Comparison of ENCODE assay signal across 26 cellular contexts in genomic region chr5:130045334-130045733, GRCh38.
DNase-seq lines count a peak whose midpoint lies in the region; FAIRE-seq and TF ChIP-seq lines count a peak whose summit lies in the region.
"Had no signal": no experiment of that assay in that cellular context is flagged by ENCODE, and none has a peak within 500 bp of the region (broad histone marks: within the 10 kb centered on the region; RNA-seq: fewer than 3 reads in every experiment).

No MANE protein-coding gene starts in this region.

- peak overlapping the region in 1 of 2 experiments; percentile 61 for H3K4ac ChIP-seq in mesenchymal stem cell (ENCODE audit: low read depth in 1 of 2, low read length in 2 of 2)

- no peak overlapping the region for H3K4me3 Mint-ChIP-seq in Caco-2 (ENCODE audit: unreplicated experiment)
- H3K4me3 Mint-ChIP-seq: endodermal cell; HFFc6; T-helper 1 cell treated with Interleukin-12 subunit alpha and Interleukin-12 subunit beta and Interleukin-4 antibody, amounts not matched to agents 30 μg/mL and 1 μg/mL, for 36 hours had no signal

- H2BK5ac ChIP-seq in mesenchymal stem cell (ENCODE audit: low read depth, low read length, poor library complexity, severe bottlenecking) = no peak overlapping the region

- 56% methylated on average over 3 of the region's 3 CpGs for whole genome bisulfite sequencing in mesenchymal stem cell

- intact Hi-C loops in Caco-2 (cut with micrococcal nuclease; ENCODE audit: unreplicated experiment) = no loop called here

- DNase-seq in ELR (ENCODE audit: low read depth) = peak; percentile 16
- DNase-seq in HT1080 (ENCODE audit: low read depth) = peak; percentile 83
- DNase-seq in bronchial epithelial cell (ENCODE audit: low read depth) = peak; percentile 75
- DNase-seq in mesenchymal stem cell = peak; percentile 76
- no peak for DNase-seq in activated CD8-positive, alpha-beta memory T cell treated with anti-CD3 and anti-CD28 coated beads for 24 hours
- DNase-seq in NCI-H1417 treated with DMSO at 0.1 percent for 48 hours (lab: John Stamatoyannopoulos, UW) = no peak
- DNase-seq in NCI-H526 treated with DMSO at 0.1 percent for 48 hours (lab: John Stamatoyannopoulos, UW) = no peak
- no peak for DNase-seq in Caco-2
- DNase-seq: activated CD4-positive, alpha-beta T cell treated with anti-CD3 and anti-CD28 coated beads for 4 hours; activated naive CD4-positive, alpha-beta T cell; activated T-cell treated with anti-CD3 and anti-CD28 coated beads, Interleukin-2, amount 50 U/mL, for 48 hours; amygdala; DMS79 treated with DMSO at 0.1 percent for 48 hours; endodermal cell; heart right ventricle; HFFc6; mesendoderm; NCI-H510A treated with DMSO at 0.1 percent for 48 hours; NK-92 treated with Interleukin-12 subunit alpha and Interleukin-12 subunit beta, amount 100 ng/mL, for 24 hours; substantia nigra had no signal

- H3K9me3 ChIP-seq in mesenchymal stem cell (ENCODE audit: control insufficient read depth, low read length) (no peaks in the 10 kb centered on the region), Caco-2 (no peaks in the 10 kb centered on the region)
- H3K9me3 ChIP-seq: BLaER1, heart right ventricle, neutrophil had no signal

- H2BK120ac ChIP-seq in mesenchymal stem cell (ENCODE audit: low read depth, low read length) = no peak overlapping the region

- H3K9ac ChIP-seq in mesenchymal stem cell (ENCODE audit: low read length) = no peak overlapping the region
- H3K9ac ChIP-seq: BLaER1, KMS-11 had no signal

- FAIRE-seq in bronchial epithelial cell (lab: Jason Lieb, UNC) = peak; percentile 13
- FAIRE-seq: GM19239 had no signal

- H3K4me2 ChIP-seq in mesenchymal stem cell (ENCODE audit: low read length, poor library complexity, severe bottlenecking) = no peak overlapping the region
- H3K4me2 ChIP-seq: BLaER1, KMS-11 had no signal

- H3K4me3 ChIP-seq in bronchial epithelial cell (ENCODE audit: low read depth, low read length) (no peak overlapping the region), mesenchymal stem cell (ENCODE audit: insufficient read depth in 1 of 2, low read depth in 1 of 2, low read length in 2 of 2) (no peak overlapping the region), Caco-2 (ENCODE audit: low read depth, low read length) (no peak overlapping the region)
- H3K4me3 ChIP-seq: BLaER1, cardiac muscle cell, heart right ventricle had no signal

- peak overlapping the region in 1 of 2 experiments; percentile 24 for H3K18ac ChIP-seq in mesenchymal stem cell (ENCODE audit: low read depth in 1 of 2, low read length in 2 of 2)

- POLR2A ChIA-PET in Caco-2 (lab: Charles Lee) = no interaction called here

- H3K36me3 ChIP-seq in bronchial epithelial cell (ENCODE audit: control insufficient read depth, insufficient read depth, low read length) (no peaks in the 10 kb centered on the region), mesenchymal stem cell (ENCODE audit: control insufficient read depth in 1 of 2, insufficient read depth in 2 of 2, low read depth in 1 of 2, low read length in 2 of 2) (no peaks in the 10 kb centered on the region), Caco-2 (ENCODE audit: control insufficient read depth, insufficient read depth, low read length) (no peaks in the 10 kb centered on the region)
- H3K36me3 ChIP-seq: BLaER1, cardiac muscle cell, heart right ventricle, neutrophil had no signal

- H3K4me1 Mint-ChIP-seq in Caco-2 (ENCODE audit: low read depth, unreplicated experiment) = no peaks in the 10 kb centered on the region
- H3K4me1 Mint-ChIP-seq: endodermal cell had no signal

- H3K23ac ChIP-seq in mesenchymal stem cell (ENCODE audit: low read length in 2 of 2) = no peak overlapping the region

- no peak overlapping the region for H4K8ac ChIP-seq in mesenchymal stem cell (ENCODE audit: low read length)

- no peak overlapping the region for H2AK5ac ChIP-seq in mesenchymal stem cell (ENCODE audit: low read length, severe bottlenecking)

- no peak overlapping the region for H3K14ac ChIP-seq in mesenchymal stem cell (ENCODE audit: low read length in 2 of 2)

- CTCF ChIA-PET in Caco-2 (lab: Charles Lee) = interaction anchor here (0.6 kb wide), 1 partner anchor 11 kb away, joined by 6 read pairs; no protein-coding TSS in a partner anchor

- H3K9me3 Mint-ChIP-seq in Caco-2 (ENCODE audit: unreplicated experiment) = no peaks in the 10 kb centered on the region
- H3K9me3 Mint-ChIP-seq: endodermal cell; T-helper 1 cell treated with Interleukin-12 subunit alpha and Interleukin-12 subunit beta and Interleukin-4 antibody, amounts not matched to agents 30 μg/mL and 1 μg/mL, for 36 hours had no signal

- peak overlapping the region; percentile 71 for H2AFZ ChIP-seq in mesenchymal stem cell (ENCODE audit: low read depth, low read length)

- H3K36me3 Mint-ChIP-seq in Caco-2 (ENCODE audit: insufficient read depth, unreplicated experiment) = no peaks in the 10 kb centered on the region

- TF ChIP-seq CTCF in bronchial epithelial cell (IDR thresholded peaks at IDR 0.05; ENCODE audit: insufficient read depth, low read length, severe bottlenecking) = no peak
- TF ChIP-seq CTCF in Caco-2 (IDR thresholded peaks at IDR 0.05; ENCODE audit: insufficient read depth in 1 of 2, low read depth in 1 of 2, low read length in 1 of 2, severe bottlenecking in 1 of 2, unreplicated experiment in 1 of 2) = no peak

- H2BK12ac ChIP-seq in mesenchymal stem cell (ENCODE audit: low read length in 2 of 2) = no peak overlapping the region

- H3K27ac ChIP-seq in mesenchymal stem cell (ENCODE audit: low read length, poor library complexity, severe bottlenecking) = no peak overlapping the region
- H3K27ac ChIP-seq: BLaER1, cardiac muscle cell, heart right ventricle, KMS-11, neutrophil had no signal

- H3K27me3 ChIP-seq in bronchial epithelial cell (ENCODE audit: control insufficient read depth, insufficient read depth, low read length) = no peaks in the 10 kb centered on the region
- no peaks in the 10 kb centered on the region for H3K27me3 ChIP-seq in mesenchymal stem cell (ENCODE audit: control insufficient read depth in 1 of 2, insufficient read depth in 1 of 2, low read length in 2 of 2)
- H3K27me3 ChIP-seq in Caco-2 (replicated peaks; ENCODE audit: control insufficient read depth, insufficient read depth, low read length) = no peaks in the 10 kb centered on the region
- H3K27me3 ChIP-seq: BLaER1, cardiac muscle cell, heart right ventricle, neutrophil had no signal

- H3K79me1 ChIP-seq in mesenchymal stem cell (replicated peaks; ENCODE audit: low read length, poor library complexity, severe bottlenecking) = no peaks in the 10 kb centered on the region

- H2BK15ac ChIP-seq in mesenchymal stem cell (ENCODE audit: low read depth, poor library complexity, severe bottlenecking) = no peak overlapping the region

- peaks cover 16% of the 10 kb centered on the region for H3K27me3 Mint-ChIP-seq in Caco-2 (ENCODE audit: insufficient read depth, unreplicated experiment)

- no peak overlapping the region for H4K91ac ChIP-seq in mesenchymal stem cell (ENCODE audit: low read length)

- no peaks in the 10 kb centered on the region for H3K4me1 ChIP-seq in mesenchymal stem cell (ENCODE audit: control insufficient read depth, insufficient read depth, low read depth, low read length)
- H3K4me1 ChIP-seq in Caco-2 = no peaks in the 10 kb centered on the region
- H3K4me1 ChIP-seq: BLaER1, heart right ventricle had no signal

- no TSS peak for BruUV-seq in Caco-2 (replicated peaks; lab: Mats Ljungman, UMichigan)

- no peak overlapping the region for H3K27ac Mint-ChIP-seq in Caco-2 (ENCODE audit: unreplicated experiment)
- H3K27ac Mint-ChIP-seq: endodermal cell; HFFc6; T-helper 1 cell treated with Interleukin-12 subunit alpha and Interleukin-12 subunit beta and Interleukin-4 antibody, amounts not matched to agents 30 μg/mL and 1 μg/mL, for 36 hours had no signal

Comparison
In these comparisons a context has a peak if more than half of its experiments do, and no peak if none do; other contexts are left out.
1. DNase-seq: peak in ELR (single experiment), HT1080 (single experiment), bronchial epithelial cell (single experiment) and mesenchymal stem cell (single experiment); none in activated CD8-positive, alpha-beta memory T cell treated with anti-CD3 and anti-CD28 coated beads for 24 hours (single experiment), NCI-H1417 treated with DMSO at 0.1 percent for 48 hours (single experiment), NCI-H526 treated with DMSO at 0.1 percent for 48 hours (single experiment) and Caco-2 (0 of 2).